ENCODE assay signal across 8 cellular contexts in the genomic region with DNA sequence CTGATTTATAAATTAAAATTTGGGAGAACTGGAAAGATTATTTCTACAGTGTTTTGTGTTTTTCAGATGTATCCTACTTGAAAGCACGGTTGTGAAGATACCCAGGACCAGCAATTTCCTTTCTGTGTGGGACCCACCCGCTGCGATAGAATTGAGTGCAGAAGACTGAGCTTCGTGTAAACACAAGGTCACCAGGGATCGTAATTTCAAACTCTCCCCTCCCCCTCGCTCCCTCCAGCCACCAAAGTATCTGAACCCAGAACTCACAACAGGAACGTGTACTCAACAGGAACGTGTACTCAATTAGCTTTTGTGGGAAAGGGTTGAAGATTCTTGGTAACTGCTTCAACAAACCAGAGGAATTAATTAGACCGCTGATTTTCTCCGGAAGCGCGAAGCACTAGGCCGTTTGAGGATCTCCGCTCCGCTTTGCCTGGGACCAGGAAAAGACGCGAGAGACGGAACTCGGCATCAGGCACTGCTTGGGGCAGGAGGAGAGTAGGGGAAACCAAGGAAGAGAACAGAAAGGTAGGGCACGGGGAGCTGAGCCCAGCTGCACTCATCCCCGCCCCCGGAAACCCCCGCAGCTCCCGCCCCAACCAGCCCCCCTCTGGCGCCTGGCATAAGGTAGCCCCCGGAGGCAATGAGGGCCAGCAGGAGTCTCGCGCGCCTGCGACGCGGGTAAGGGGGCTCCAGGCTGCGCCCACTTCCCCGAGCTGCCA. TPM values are rescaled to one million over a fixed set of nuclear protein-coding genes. Genes with fewer than 3 reads are reported as not detected.
DNase-seq lines count a peak whose midpoint lies in the region; ATAC-seq and TF ChIP-seq lines count a peak whose summit lies in the region.

No MANE protein-coding gene starts in this region.

- no peaks in the 10 kb centered on the region for H3K27me3 Mint-ChIP-seq in activated T-cell treated with anti-CD3 and anti-CD28 coated beads, Interleukin-2, amount 50 U/mL, for 24 hours
- no peaks in the 10 kb centered on the region for H3K27me3 Mint-ChIP-seq in nephron progenitor cell (ENCODE audit: low read depth, poor library complexity)

- H3K4me3 Mint-ChIP-seq in activated T-cell treated with anti-CD3 and anti-CD28 coated beads, Interleukin-2, amount 50 U/mL, for 24 hours: peak overlapping the region; percentile 94
- H3K4me3 Mint-ChIP-seq in nephron progenitor cell: peak overlapping the region; percentile 98

- peak overlapping the region; percentile 93 to 95 for H3K27ac ChIP-seq in testis

- H3K36me3 ChIP-seq in testis (ENCODE audit: low read depth, missing control alignments): no peaks in the 10 kb centered on the region

- ATAC-seq in GM19043 (IDR thresholded peaks at IDR 0.05; ENCODE audit: low read depth, unreplicated experiment) (peak; percentile 27), HG03432 (IDR thresholded peaks at IDR 0.05; ENCODE audit: unreplicated experiment) (peak; percentile 48)

- no peaks in the 10 kb centered on the region for H3K27me3 ChIP-seq in testis

- H3K4me1 Mint-ChIP-seq in activated T-cell treated with anti-CD3 and anti-CD28 coated beads, Interleukin-2, amount 50 U/mL, for 24 hours (ENCODE audit: low read depth): peaks cover 55% of the 10 kb centered on the region
- peaks cover 46% of the 10 kb centered on the region for H3K4me1 Mint-ChIP-seq in nephron progenitor cell

- H3K27ac Mint-ChIP-seq in activated T-cell treated with anti-CD3 and anti-CD28 coated beads, Interleukin-2, amount 50 U/mL, for 24 hours: peak overlapping the region; percentile 96
- peak overlapping the region; percentile 100 for H3K27ac Mint-ChIP-seq in nephron progenitor cell

- DNase-seq in C1 segment of cervical spinal cord (lab: John Stamatoyannopoulos, UW): peak in 11 of 14 donors; percentile 28 to 75 (median 63)
- DNase-seq in NCI-H526 treated with DMSO at 0.1 percent for 48 hours (lab: John Stamatoyannopoulos, UW): peak; percentile 83
- no peak for DNase-seq in activated T-cell treated with anti-CD3 and anti-CD28 coated beads, Interleukin-2, amount 50 U/mL, for 24 hours
- DNase-seq in fibroblast of the aortic adventitia (ENCODE audit: low read depth): peak; percentile 48
- DNase-seq in nephron progenitor cell: peak; percentile 52
- peak; percentile 74 for DNase-seq in testis

- H3K4me3 ChIP-seq in fibroblast of the aortic adventitia (ENCODE audit: low read depth, low read length) (peak overlapping the region; percentile 97), testis (peak overlapping the region; percentile 96 to 97)

- intact Hi-C loops in testis (cut with DNase I; ENCODE audit: low total_unique reads): no loop called here

- no peak for TF ChIP-seq POLR2A in testis (IDR thresholded peaks at IDR 0.05)

- 0% methylated on average over 22 to 34 of the region's 34 CpGs for WGBS in testis, 2 donors

- H3K9me3 Mint-ChIP-seq in activated T-cell treated with anti-CD3 and anti-CD28 coated beads, Interleukin-2, amount 50 U/mL, for 24 hours: no peaks in the 10 kb centered on the region
- H3K9me3 Mint-ChIP-seq in nephron progenitor cell: no peaks in the 10 kb centered on the region

- peaks cover 9% of the 10 kb centered on the region for H3K4me1 ChIP-seq in testis

- H3K9me3 ChIP-seq in testis: no peaks in the 10 kb centered on the region

- H3K36me3 Mint-ChIP-seq in activated T-cell treated with anti-CD3 and anti-CD28 coated beads, Interleukin-2, amount 50 U/mL, for 24 hours (ENCODE audit: low read depth): peaks cover 49% of the 10 kb centered on the region
- H3K36me3 Mint-ChIP-seq in nephron progenitor cell (ENCODE audit: low read depth): peaks cover 24% of the 10 kb centered on the region

- TF ChIP-seq CTCF in fibroblast of the aortic adventitia (IDR thresholded peaks at IDR 0.05; ENCODE audit: insufficient read depth, low read length) (no peak), nephron progenitor cell (IDR thresholded peaks at IDR 0.05) (no peak), testis (IDR thresholded peaks at IDR 0.05) (no peak)

RNA-seq across cellular contexts. Expression of a gene that starts 0.5 kb away (rescaled TPM):
- total RNA-seq in fibroblast of the aortic adventitia (ENCODE audit: low replicate concordance): 48.3 and 60.9 TPM in 2 replicates
- 10 to 100 TPM; 47.1 to 51.0 TPM for total RNA-seq in testis
- 34.8 TPM for polyA plus RNA-seq in testis (ENCODE audit: insufficient read depth, low read depth, low replicate concordance)

RNA-seq across cellular contexts. Expression of a gene that starts 0.6 kb away (rescaled TPM):
- total RNA-seq in fibroblast of the aortic adventitia (ENCODE audit: low replicate concordance): 34.0 and 40.7 TPM in 2 replicates
- total RNA-seq in testis: 10 to 100 TPM; 63.2 to 69.4 TPM
- polyA plus RNA-seq in testis (ENCODE audit: insufficient read depth, low read depth, low replicate concordance): 25.0 TPM
